21 cellular contexts compared by ENCODE assay signal in the genomic region with DNA sequence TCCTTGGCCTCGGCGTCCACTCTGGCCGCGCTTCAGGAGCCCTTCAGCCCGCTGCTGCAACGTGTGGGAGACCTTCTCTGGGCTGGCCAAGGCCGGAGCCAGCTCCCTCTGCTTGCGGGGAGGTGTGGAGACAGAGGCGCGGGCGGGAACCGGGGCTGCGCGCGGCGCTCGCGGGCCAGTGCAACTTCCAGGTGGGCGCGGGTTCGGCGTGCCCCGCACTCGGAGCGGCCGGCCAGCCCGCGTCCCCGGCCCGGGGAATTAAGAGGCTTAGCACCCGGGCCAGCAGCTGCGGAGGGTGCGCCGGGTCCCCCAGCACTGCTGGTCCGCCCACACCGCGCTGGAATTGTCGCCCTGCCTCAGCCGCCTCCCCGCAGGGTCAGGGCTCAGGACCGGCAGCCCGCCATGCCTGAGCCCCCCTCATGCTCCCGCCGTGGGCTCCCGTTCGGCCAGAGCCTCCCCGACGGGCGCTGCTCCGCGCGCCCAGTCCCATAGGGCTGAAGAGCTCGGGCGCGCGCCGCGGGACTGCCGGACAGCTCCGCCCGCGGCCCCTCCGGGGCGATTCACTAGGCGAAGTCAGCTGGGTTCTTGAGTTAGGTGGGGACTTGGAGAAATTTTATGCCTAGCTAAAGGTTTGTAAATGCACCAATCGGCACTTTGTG.
"Had no signal": no experiment of that assay in that cellular context is flagged by ENCODE, and none has a peak within 500 bp of the region (broad histone marks: within the 10 kb centered on the region; RNA-seq: fewer than 3 reads in every experiment).

No MANE protein-coding gene starts in this region.

- ATAC-seq: activated CD4-positive, alpha-beta T cell treated with anti-CD3 and anti-CD28 coated beads for 36 hours; activated T-helper 17 cell treated with anti-CD3 and anti-CD28 coated beads, Interleukin-2, amount 50 U/mL, for 72 hours; PC-3 had no signal

- H3K27ac Mint-ChIP-seq: activated CD4-positive, alpha-beta memory T cell treated with anti-CD3 and anti-CD28 coated beads, Interleukin-2, amount 10 ng/mL, durations not matched to agents 7 days and 5 days; activated CD4-positive, alpha-beta T cell treated with anti-CD3 and anti-CD28 coated beads for 36 hours; activated naive CD4-positive, alpha-beta T cell treated with anti-CD3 and anti-CD28 coated beads for 36 hours; activated naive CD8-positive, alpha-beta T cell; activated T-helper 17 cell treated with anti-CD3 and anti-CD28 coated beads, Interleukin-2, amount 50 U/mL, for 72 hours; IgD-negative memory B cell had no signal

- H3K27me3 Mint-ChIP-seq: activated CD4-positive, alpha-beta memory T cell treated with anti-CD3 and anti-CD28 coated beads, Interleukin-2, amount 10 ng/mL, durations not matched to agents 7 days and 5 days; activated CD4-positive, alpha-beta T cell treated with anti-CD3 and anti-CD28 coated beads for 36 hours; activated naive CD8-positive, alpha-beta T cell; activated T-helper 17 cell treated with anti-CD3 and anti-CD28 coated beads, Interleukin-2, amount 50 U/mL, for 72 hours; IgD-negative memory B cell had no signal

- H3K27ac ChIP-seq: WERI-Rb-1 had no signal

- H3K4me3 Mint-ChIP-seq: activated CD4-positive, alpha-beta memory T cell treated with anti-CD3 and anti-CD28 coated beads, Interleukin-2, amount 10 ng/mL, durations not matched to agents 7 days and 5 days; activated CD4-positive, alpha-beta T cell treated with anti-CD3 and anti-CD28 coated beads for 36 hours; activated naive CD4-positive, alpha-beta T cell treated with anti-CD3 and anti-CD28 coated beads for 36 hours; activated naive CD8-positive, alpha-beta T cell; activated T-helper 17 cell treated with anti-CD3 and anti-CD28 coated beads, Interleukin-2, amount 50 U/mL, for 72 hours; IgD-negative memory B cell had no signal

- H3K4me1 Mint-ChIP-seq: activated CD4-positive, alpha-beta memory T cell treated with anti-CD3 and anti-CD28 coated beads, Interleukin-2, amount 10 ng/mL, durations not matched to agents 7 days and 5 days; activated CD4-positive, alpha-beta T cell treated with anti-CD3 and anti-CD28 coated beads for 36 hours; activated T-helper 17 cell treated with anti-CD3 and anti-CD28 coated beads, Interleukin-2, amount 50 U/mL, for 72 hours; IgD-negative memory B cell had no signal

- DNase-seq: activated CD4-positive, alpha-beta memory T cell treated with anti-CD3 and anti-CD28 coated beads, Interleukin-2, amount 10 ng/mL, durations not matched to agents 7 days and 5 days; activated CD4-positive, alpha-beta T cell treated with anti-CD3 and anti-CD28 coated beads for 36 hours; activated CD4-positive, alpha-beta T cell treated with anti-CD3 and anti-CD28 coated beads, Interleukin-2, amount 50 U/mL, for 1 hour; activated gamma-delta T cell; activated naive CD4-positive, alpha-beta T cell treated with anti-CD3 and anti-CD28 coated beads for 36 hours; activated T-cell treated with anti-CD3 and anti-CD28 coated beads for 4 hours; activated T-cell treated with anti-CD3 and anti-CD28 coated beads, Interleukin-2, amount 50 U/mL, for 48 hours; amygdala; KG1; NCI-H1048; NCI-H1417; NCI-H2029; NCI-H345; NCI-H524; PC-3; SHP77 treated with DMSO at 0.1 percent for 48 hours; T-helper 1 cell; WERI-Rb-1 had no signal

- H3K36me3 ChIP-seq: WERI-Rb-1 had no signal
